ENCODE assay signal across 8 cellular contexts in the genomic region with DNA sequence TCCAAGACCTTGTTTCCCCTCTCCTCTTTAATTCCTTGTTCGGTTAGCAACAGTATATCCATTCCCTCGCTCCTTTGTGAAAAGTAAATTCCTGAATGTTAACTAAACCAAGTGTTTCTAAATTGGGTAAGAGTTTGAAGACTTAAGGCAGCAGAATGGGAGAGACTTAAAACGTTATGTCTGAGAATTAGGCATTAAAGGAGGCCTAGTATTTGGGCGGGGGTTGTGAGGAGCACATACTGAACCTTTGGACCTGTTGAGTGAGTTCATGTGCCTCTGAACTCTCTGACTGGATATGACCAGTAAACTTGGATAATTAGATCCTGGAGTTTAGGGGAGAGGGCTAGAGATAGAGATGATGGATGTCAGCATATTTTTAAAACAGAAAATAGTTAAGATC. TPM values are rescaled to one million over a fixed set of nuclear protein-coding genes. Genes with fewer than 3 reads are reported as not detected.
DNase-seq lines count a peak whose midpoint lies in the region; ATAC-seq, FAIRE-seq and TF ChIP-seq lines count a peak whose summit lies in the region.

No MANE protein-coding gene starts in this region.

- peaks cover 2% of the 10 kb centered on the region; the same call in 1 of the 2 replicates for H3K4me1 ChIP-seq in Panc1 (ENCODE audit: control insufficient read depth, insufficient read depth, low read length)

- peak overlapping the region; percentile 84 to 94 for H3K4me3 ChIP-seq in Panc1 (ENCODE audit: low read depth in 2 of 2, low read length in 2 of 2)
- peak overlapping the region; percentile 72 to 77 for H3K4me3 ChIP-seq in foreskin fibroblast (ENCODE audit: low read depth in 1 of 2, low read length in 2 of 2)
- peak overlapping the region; percentile 96 for H3K4me3 ChIP-seq in retinal pigment epithelial cell (ENCODE audit: low read length)

- in situ Hi-C loops in Panc1 (cut with HindIII; ENCODE audit: low pct_unique_long_range_greater_than_20kb, low sequenced_read_pairs): no loop called here

- CTCF ChIA-PET in Panc1 (lab: Charles Lee): no interaction called here

- ATAC-seq in Panc1: no peak
- no peak for ATAC-seq in stimulated activated naive CD8-positive, alpha-beta T cell treated with anti-CD3 and anti-CD28 coated beads, Interleukin-15, amount 100 ng/mL, for 72 hours
- no peak for ATAC-seq in HG02571 (IDR thresholded peaks at IDR 0.05; ENCODE audit: unreplicated experiment)

- peaks cover 9% of the 10 kb centered on the region for H3K36me3 ChIP-seq in Panc1 (ENCODE audit: control insufficient read depth, insufficient read depth, low read length)

- no peak for DNase-seq in GM18507 (ENCODE audit: extremely low spot score, insufficient read length, low read depth)
- no peak for DNase-seq in Panc1 (ENCODE audit: low read depth, low spot score)
- DNase-seq in foreskin fibroblast: no peak
- no peak for DNase-seq in retinal pigment epithelial cell (ENCODE audit: low read depth)
- no peak for DNase-seq in stimulated activated naive CD8-positive, alpha-beta T cell treated with anti-CD3 and anti-CD28 coated beads, Interleukin-15, amount 100 ng/mL, for 72 hours
- no peak for DNase-seq in Ammon's horn (ENCODE audit: low spot score)
- DNase-seq in dedifferentiated amniotic fluid mesenchymal stem cell (ENCODE audit: extremely low spot score): no peak

- H3K27me3 ChIP-seq in Panc1 (ENCODE audit: control insufficient read depth, insufficient read depth, low read length): no peaks in the 10 kb centered on the region

- intact Hi-C loops in Panc1 (cut with micrococcal nuclease; ENCODE audit: unreplicated experiment): loop anchor here (10.0 kb wide), 1 partner anchor 114 kb away; no protein-coding TSS in a partner anchor

- no TSS peak for BruUV-seq in Panc1 (replicated peaks; lab: Mats Ljungman, UMichigan)

- H3K27ac Mint-ChIP-seq in stimulated activated naive CD8-positive, alpha-beta T cell treated with anti-CD3 and anti-CD28 coated beads, Interleukin-15, amount 100 ng/mL, for 72 hours: no peak overlapping the region

- TF ChIP-seq CTCF in Panc1 (IDR thresholded peaks at IDR 0.05) (no peak), foreskin fibroblast (IDR thresholded peaks at IDR 0.05; ENCODE audit: low read depth, low read length) (no peak), retinal pigment epithelial cell (conservative IDR thresholded peaks at IDR 0.05; ENCODE audit: low read depth, low read length) (no peak)

- H3K9me3 Mint-ChIP-seq in stimulated activated naive CD8-positive, alpha-beta T cell treated with anti-CD3 and anti-CD28 coated beads, Interleukin-15, amount 100 ng/mL, for 72 hours: no peaks in the 10 kb centered on the region

- peaks cover 43% of the 10 kb centered on the region for H3K4me1 Mint-ChIP-seq in stimulated activated naive CD8-positive, alpha-beta T cell treated with anti-CD3 and anti-CD28 coated beads, Interleukin-15, amount 100 ng/mL, for 72 hours

- POLR2A ChIA-PET in Panc1 (lab: Charles Lee): no interaction called here

- FAIRE-seq in GM18507 (lab: Jason Lieb, UNC): peak; percentile 5

- H3K27ac ChIP-seq in Panc1 (ENCODE audit: low read length): peak overlapping the region; percentile 92

- no peaks in the 10 kb centered on the region for H3K27me3 Mint-ChIP-seq in stimulated activated naive CD8-positive, alpha-beta T cell treated with anti-CD3 and anti-CD28 coated beads, Interleukin-15, amount 100 ng/mL, for 72 hours

- no peak overlapping the region for H3K4me3 Mint-ChIP-seq in stimulated activated naive CD8-positive, alpha-beta T cell treated with anti-CD3 and anti-CD28 coated beads, Interleukin-15, amount 100 ng/mL, for 72 hours

- no peaks in the 10 kb centered on the region for H3K9me3 ChIP-seq in Panc1 (ENCODE audit: control insufficient read depth, insufficient read depth, low read depth, low read length)

RNA-seq across cellular contexts. Expression of a gene that starts 1.2 kb away (rescaled TPM):
- total RNA-seq in Panc1 (2021; ENCODE audit: unreplicated experiment): 53.9 TPM
- 23.8 TPM for polyA plus RNA-seq in Panc1 (2012; ENCODE audit: insufficient read length)

RNA-seq across cellular contexts. Expression of a gene that starts 50.1 kb away (rescaled TPM):
- 0.92 TPM for total RNA-seq in Panc1 (2021; ENCODE audit: unreplicated experiment)
- 0.85 TPM for polyA plus RNA-seq in Panc1 (2012; ENCODE audit: insufficient read length)
